In the genomic region with DNA sequence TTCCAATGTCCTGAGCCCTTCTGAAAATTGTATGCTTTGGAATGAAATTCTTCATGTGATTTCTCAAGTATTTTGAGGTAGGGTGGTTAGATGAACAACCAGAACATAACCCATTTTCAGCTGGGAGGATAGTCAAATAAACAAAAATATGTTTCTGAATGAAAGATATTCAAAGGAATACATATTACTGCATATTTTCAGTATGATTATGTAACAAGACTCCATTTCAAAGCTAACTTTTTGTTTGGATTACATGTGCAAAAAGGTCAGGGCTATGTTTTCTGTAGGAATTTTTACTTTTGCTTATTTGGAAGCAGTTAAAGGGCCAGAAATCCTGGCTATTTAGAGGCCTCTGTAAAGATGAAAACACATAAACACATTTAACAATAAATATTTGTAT, we compare ENCODE assay signal across 1 cellular context.
TF ChIP-seq lines count a peak whose summit lies in the region.

No MANE protein-coding gene starts in this region.

TF ChIP-seq in GM12878, 131 proteins besides CTCF, POLR2A, EP300 and RAD21:
- no peak for TF ChIP-seq HDAC6 (IDR thresholded peaks at IDR 0.05; ENCODE audit: unreplicated experiment)
- TF ChIP-seq HDAC2 (IDR thresholded peaks at IDR 0.05) = no peak
- TF ChIP-seq, protein P1, sequence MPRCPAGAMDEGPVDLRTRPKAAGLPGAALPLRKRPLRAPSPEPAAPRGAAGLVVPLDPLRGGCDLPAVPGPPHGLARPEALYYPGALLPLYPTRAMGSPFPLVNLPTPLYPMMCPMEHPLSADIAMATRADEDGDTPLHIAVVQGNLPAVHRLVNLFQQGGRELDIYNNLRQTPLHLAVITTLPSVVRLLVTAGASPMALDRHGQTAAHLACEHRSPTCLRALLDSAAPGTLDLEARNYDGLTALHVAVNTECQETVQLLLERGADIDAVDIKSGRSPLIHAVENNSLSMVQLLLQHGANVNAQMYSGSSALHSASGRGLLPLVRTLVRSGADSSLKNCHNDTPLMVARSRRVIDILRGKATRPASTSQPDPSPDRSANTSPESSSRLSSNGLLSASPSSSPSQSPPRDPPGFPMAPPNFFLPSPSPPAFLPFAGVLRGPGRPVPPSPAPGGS (IDR thresholded peaks at IDR 0.05; ENCODE audit: borderline replicate concordance, insufficient read depth, low read depth, low read length, poor library complexity, severe bottlenecking) = no peak
- TF ChIP-seq, protein P2, sequence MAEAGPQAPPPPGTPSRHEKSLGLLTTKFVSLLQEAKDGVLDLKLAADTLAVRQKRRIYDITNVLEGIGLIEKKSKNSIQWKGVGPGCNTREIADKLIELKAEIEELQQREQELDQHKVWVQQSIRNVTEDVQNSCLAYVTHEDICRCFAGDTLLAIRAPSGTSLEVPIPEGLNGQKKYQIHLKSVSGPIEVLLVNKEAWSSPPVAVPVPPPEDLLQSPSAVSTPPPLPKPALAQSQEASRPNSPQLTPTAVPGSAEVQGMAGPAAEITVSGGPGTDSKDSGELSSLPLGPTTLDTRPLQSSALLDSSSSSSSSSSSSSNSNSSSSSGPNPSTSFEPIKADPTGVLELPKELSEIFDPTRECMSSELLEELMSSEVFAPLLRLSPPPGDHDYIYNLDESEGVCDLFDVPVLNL (IDR thresholded peaks at IDR 0.05; ENCODE audit: low read depth, low read length) = no peak
- no peak for TF ChIP-seq HCFC1 (IDR thresholded peaks at IDR 0.05; ENCODE audit: low read length)
- TF ChIP-seq BMI1 (IDR thresholded peaks at IDR 0.05; ENCODE audit: borderline replicate concordance) = no peak
